ENCODE assay signal across 37 cellular contexts in genomic region chr22:26624788-26625187, GRCh38. TPM values are rescaled to one million over a fixed set of nuclear protein-coding genes. Genes with fewer than 3 reads are reported as not detected.
"Had no signal": no experiment of that assay in that cellular context is flagged by ENCODE, and none has a peak within 500 bp of the region (broad histone marks: within the 10 kb centered on the region; RNA-seq: fewer than 3 reads in every experiment).

No MANE protein-coding gene starts in this region.

- H3K4me3 ChIP-seq: colonic mucosa, gastrocnemius medialis, heart left ventricle, hepatocyte, lung, neural progenitor cell, pancreas, prostate gland, right atrium auricular region, smooth muscle cell, suprapubic skin, transverse colon, upper lobe of right lung, uterus had no signal

- H3K4me3 Mint-ChIP-seq: central memory CD8-positive, alpha-beta T cell; dendritic cell treated with granulocyte-macrophage colony-stimulating factor and Interleukin-4, amounts not matched to agents 40 ng/mL and 50 ng/mL, for 4 days; endodermal cell; memory B cell; naive thymus-derived CD4-positive, alpha-beta T cell; nephron; neural progenitor cell; stimulated activated memory B cell treated with anti-CD40 and anti-IgM and Interleukin-4, amounts not matched to agents 10 μg/mL and 1 μg/mL and 100 μg/mL, for 72 hours; stimulated activated naive CD8-positive, alpha-beta T cell treated with anti-CD3 and anti-CD28 coated beads, Interleukin-15, Interleukin-2, amounts not matched to agents 100 ng/mL and 50 ng/mL, for 24 hours had no signal

- H3K4me2 ChIP-seq: hepatocyte, neural progenitor cell, smooth muscle cell had no signal

- H3K9ac ChIP-seq: neural progenitor cell had no signal

- H3K4me1 Mint-ChIP-seq: endodermal cell had no signal

- DNase-seq: colonic mucosa; effector CD8-positive, alpha-beta T cell; endodermal cell; foreskin fibroblast; gastrocnemius medialis; heart left ventricle; islet precursor cell; midbrain; naive thymus-derived CD4-positive, alpha-beta T cell; nucleus accumbens; pancreas; stimulated activated CD4-positive, alpha-beta T cell treated with anti-CD3 and anti-CD28 coated beads, Interleukin-2, amount 100 ng/mL, for 24 hours; stimulated activated CD4-positive, alpha-beta T cell treated with anti-CD3 and anti-CD28 coated beads, Interleukin-4, amount 100 ng/mL, for 24 hours; transverse colon; upper lobe of right lung; uterus had no signal

- H3K4me1 ChIP-seq: colonic mucosa, gastrocnemius medialis, pancreas, prostate gland, suprapubic skin, upper lobe of right lung, uterus had no signal

- H3K79me2 ChIP-seq: hepatocyte had no signal

- H3K9me3 ChIP-seq: colonic mucosa, gastrocnemius medialis, heart left ventricle, pancreas, prostate gland, right atrium auricular region, suprapubic skin, transverse colon, upper lobe of right lung, uterus had no signal

- H3K9me3 Mint-ChIP-seq: endodermal cell; nephron; neural progenitor cell; stimulated activated memory B cell treated with anti-CD40 and anti-IgM and Interleukin-4, amounts not matched to agents 10 μg/mL and 1 μg/mL and 100 μg/mL, for 72 hours had no signal

- H3K27me3 ChIP-seq: colonic mucosa, gastrocnemius medialis, heart left ventricle, hepatocyte, neural progenitor cell, pancreas, right atrium auricular region, suprapubic skin, transverse colon, upper lobe of right lung, uterus had no signal

- H3K36me3 ChIP-seq: colonic mucosa, gastrocnemius medialis, heart left ventricle, neural progenitor cell, pancreas, prostate gland, right atrium auricular region, suprapubic skin, transverse colon, upper lobe of right lung, uterus had no signal

- H2AFZ ChIP-seq: hepatocyte, neural progenitor cell had no signal

- H3K27ac Mint-ChIP-seq: dendritic cell treated with granulocyte-macrophage colony-stimulating factor and Interleukin-4, amounts not matched to agents 40 ng/mL and 50 ng/mL, for 4 days; endodermal cell; memory B cell; naive thymus-derived CD4-positive, alpha-beta T cell; nephron; neural progenitor cell; stimulated activated memory B cell treated with anti-CD40 and anti-IgM and Interleukin-4, amounts not matched to agents 10 μg/mL and 1 μg/mL and 100 μg/mL, for 72 hours; stimulated activated naive CD8-positive, alpha-beta T cell treated with anti-CD3 and anti-CD28 coated beads, Interleukin-15, Interleukin-2, amounts not matched to agents 100 ng/mL and 50 ng/mL, for 24 hours had no signal

- H3K27me3 Mint-ChIP-seq: central memory CD8-positive, alpha-beta T cell; dendritic cell treated with granulocyte-macrophage colony-stimulating factor and Interleukin-4, amounts not matched to agents 40 ng/mL and 50 ng/mL, for 4 days; stimulated activated memory B cell treated with anti-CD40 and anti-IgM and Interleukin-4, amounts not matched to agents 10 μg/mL and 1 μg/mL and 100 μg/mL, for 72 hours; stimulated activated naive CD8-positive, alpha-beta T cell treated with anti-CD3 and anti-CD28 coated beads, Interleukin-15, Interleukin-2, amounts not matched to agents 100 ng/mL and 50 ng/mL, for 24 hours had no signal

- H3K27ac ChIP-seq: colonic mucosa, epithelial cell of prostate, gastrocnemius medialis, heart left ventricle, hepatocyte, neural progenitor cell, pancreas, prostate gland, right atrium auricular region, suprapubic skin, transverse colon, upper lobe of right lung, uterus had no signal

- ATAC-seq: esophagus mucosa; gastrocnemius medialis; heart left ventricle; left lobe of liver; naive thymus-derived CD4-positive, alpha-beta T cell; pancreas; sciatic nerve; stimulated activated memory B cell treated with anti-CD40 and anti-IgM and Interleukin-4, amounts not matched to agents 10 μg/mL and 1 μg/mL and 100 μg/mL, for 72 hours; upper lobe of right lung had no signal

- H3K36me3 Mint-ChIP-seq: memory B cell; naive thymus-derived CD4-positive, alpha-beta T cell; neural progenitor cell; stimulated activated memory B cell treated with anti-CD40 and anti-IgM and Interleukin-4, amounts not matched to agents 10 μg/mL and 1 μg/mL and 100 μg/mL, for 72 hours had no signal

RNA-seq across cellular contexts. Expression of gene CRYBA4, which starts 3.0 kb away (rescaled TPM):
- total RNA-seq: chondrocyte; endodermal cell; esophagus mucosa; gastrocnemius medialis; glomerular endothelial cell; heart left ventricle; hepatocyte; left lobe of liver; liver; lung; mucosa of gallbladder; naive thymus-derived CD4-positive, alpha-beta T cell; right atrium auricular region; sciatic nerve; suprapubic skin; transverse colon; upper lobe of right lung; uterus had no signal
- polyA plus RNA-seq: heart left ventricle; hepatocyte; liver; naive thymus-derived CD4-positive, alpha-beta T cell; pancreas had no signal

RNA-seq across cellular contexts. Expression of gene CRYBB1, which starts 7.0 kb away (rescaled TPM):
- total RNA-seq: chondrocyte; esophagus mucosa; glomerular endothelial cell; hepatocyte; left lobe of liver; naive thymus-derived CD4-positive, alpha-beta T cell; smooth muscle cell; suprapubic skin had no signal
- polyA plus RNA-seq: hepatocyte; naive thymus-derived CD4-positive, alpha-beta T cell; smooth muscle cell had no signal
